ENCODE assay signal across 10 cellular contexts in genomic region chr7:22351329-22351692, GRCh38. TPM values are rescaled to one million over a fixed set of nuclear protein-coding genes. Genes with fewer than 3 reads are reported as not detected.
DNase-seq lines count a peak whose midpoint lies in the region; ATAC-seq lines count a peak whose summit lies in the region.
"Had no signal": no experiment of that assay in that cellular context is flagged by ENCODE, and none has a peak within 500 bp of the region (broad histone marks: within the 10 kb centered on the region; RNA-seq: fewer than 3 reads in every experiment).

No MANE protein-coding gene starts in this region.

- peaks cover 100% of the 10 kb centered on the region for H3K79me2 ChIP-seq in Karpas-422 (ENCODE audit: low read length)

- H3K4me1 ChIP-seq in Karpas-422 (ENCODE audit: low read length) = peaks cover 72% of the 10 kb centered on the region

- peaks cover 40% of the 10 kb centered on the region for H3K36me3 ChIP-seq in Karpas-422 (ENCODE audit: insufficient read depth, low read length)
- H3K36me3 ChIP-seq: neutrophil had no signal

- H3K27ac ChIP-seq in Karpas-422 (ENCODE audit: low read length) = peak overlapping the region; percentile 70
- H3K27ac ChIP-seq in substantia nigra (ENCODE audit: low read depth, low read length, poor library complexity, severe bottlenecking) = no peak overlapping the region
- H3K27ac ChIP-seq: neutrophil had no signal

- no peak overlapping the region for H2AFZ ChIP-seq in Karpas-422 (ENCODE audit: low read length)

- peak overlapping the region; percentile 36; the same call in 1 of the 2 replicates for H3K4me3 ChIP-seq in Karpas-422 (ENCODE audit: low read length)

- DNase-seq in Karpas-422 (peak; percentile 60), mucosa of gallbladder (ENCODE audit: low spot score) (peak; percentile 23), inferior parietal cortex (ENCODE audit: extremely low spot score) (no peak), NCI-H1930 (lab: John Stamatoyannopoulos, UW) (no peak), anterior cingulate cortex (lab: John Stamatoyannopoulos, UW) (no peak), substantia nigra (lab: John Stamatoyannopoulos, UW) (no peak)
- DNase-seq: NCI-H1417 had no signal

- no peaks in the 10 kb centered on the region for H3K9me2 ChIP-seq in Karpas-422 (replicated peaks; ENCODE audit: insufficient read depth, low read length)

- ATAC-seq in GM19035 (IDR thresholded peaks at IDR 0.05; ENCODE audit: unreplicated experiment) = peak; percentile 70
- peak; percentile 77 for ATAC-seq in HG02759 (IDR thresholded peaks at IDR 0.05; ENCODE audit: unreplicated experiment)

- H3K9me3 ChIP-seq in Karpas-422 (ENCODE audit: low read length) = peaks cover 11% of the 10 kb centered on the region; the same call in 1 of the 2 replicates
- H3K9me3 ChIP-seq: neutrophil had no signal

- no peaks in the 10 kb centered on the region for H3K27me3 ChIP-seq in Karpas-422 (ENCODE audit: low read length)

- no peaks in the 10 kb centered on the region; the same call in 1 of the 2 replicates for H4K20me1 ChIP-seq in Karpas-422 (ENCODE audit: insufficient read depth, low read depth, low read length)

- H3K9ac ChIP-seq in Karpas-422 (ENCODE audit: low read length) = peak overlapping the region; percentile 28

- H3K4me2 ChIP-seq in Karpas-422 (ENCODE audit: low read depth, low read length, poor library complexity, severe bottlenecking) = peak overlapping the region; percentile 56

RNA-seq across cellular contexts. Expression of gene RAPGEF5, which starts 5.6 kb away (rescaled TPM):
- 80.1 and 81.6 TPM in 2 replicates for total RNA-seq in Karpas-422 (2014; rRNA removed; shearing (Covaris generic); ENCODE audit: low replicate concordance)
- total RNA-seq in mucosa of gallbladder = 53.4 TPM

Comparison
In these comparisons a context has a peak if more than half of its experiments do, and no peak if none do; other contexts are left out.
1. DNase-seq: peak in Karpas-422 (single experiment) and mucosa of gallbladder (single experiment); none in inferior parietal cortex (single experiment), NCI-H1930 (0 of 2), anterior cingulate cortex (0 of 58) and substantia nigra (0 of 49).